1 cellular context compared by ENCODE assay signal in genomic region chr17:78127240-78127887, GRCh38.
A peak's percentile ranks its signal among the peaks of the same experiment; 100 is the strongest.
TF ChIP-seq lines count a peak whose summit lies in the region.

No MANE protein-coding gene starts in this region.

TF ChIP-seq in WTC11, 78 proteins besides CTCF, POLR2A, EP300 and RAD21 (continued from another document):
- TF ChIP-seq, protein P1, sequence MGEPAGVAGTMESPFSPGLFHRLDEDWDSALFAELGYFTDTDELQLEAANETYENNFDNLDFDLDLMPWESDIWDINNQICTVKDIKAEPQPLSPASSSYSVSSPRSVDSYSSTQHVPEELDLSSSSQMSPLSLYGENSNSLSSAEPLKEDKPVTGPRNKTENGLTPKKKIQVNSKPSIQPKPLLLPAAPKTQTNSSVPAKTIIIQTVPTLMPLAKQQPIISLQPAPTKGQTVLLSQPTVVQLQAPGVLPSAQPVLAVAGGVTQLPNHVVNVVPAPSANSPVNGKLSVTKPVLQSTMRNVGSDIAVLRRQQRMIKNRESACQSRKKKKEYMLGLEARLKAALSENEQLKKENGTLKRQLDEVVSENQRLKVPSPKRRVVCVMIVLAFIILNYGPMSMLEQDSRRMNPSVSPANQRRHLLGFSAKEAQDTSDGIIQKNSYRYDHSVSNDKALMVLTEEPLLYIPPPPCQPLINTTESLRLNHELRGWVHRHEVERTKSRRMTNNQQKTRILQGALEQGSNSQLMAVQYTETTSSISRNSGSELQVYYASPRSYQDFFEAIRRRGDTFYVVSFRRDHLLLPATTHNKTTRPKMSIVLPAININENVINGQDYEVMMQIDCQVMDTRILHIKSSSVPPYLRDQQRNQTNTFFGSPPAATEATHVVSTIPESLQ (CRISPR knock-in tag; IDR thresholded peaks at IDR 0.05), result no peak
- TF ChIP-seq SMAD3 (CRISPR knock-in tag; IDR thresholded peaks at IDR 0.05; ENCODE audit: borderline replicate concordance) (no peak), TEAD1 (CRISPR knock-in tag; IDR thresholded peaks at IDR 0.05) (no peak), ARID4B (CRISPR knock-in tag; IDR thresholded peaks at IDR 0.05; ENCODE audit: borderline replicate concordance) (peak; percentile 67; the same call in 1 of the 2 replicates), NFYB (CRISPR knock-in tag; conservative IDR thresholded peaks at IDR 0.05; ENCODE audit: low read depth) (no peak), PREB (CRISPR knock-in tag; IDR thresholded peaks at IDR 0.05; ENCODE audit: borderline replicate concordance) (no peak), GABPB1 (CRISPR knock-in tag; IDR thresholded peaks at IDR 0.05) (peak; percentile 20; the same call in 1 of the 2 replicates), NFATC4 (CRISPR knock-in tag; IDR thresholded peaks at IDR 0.05) (no peak), JAZF1 (CRISPR knock-in tag; IDR thresholded peaks at IDR 0.05) (no peak), CREB1 (CRISPR knock-in tag; IDR thresholded peaks at IDR 0.05) (0 out of 2 replicates have a peak, but pooled peaks have one; percentile 48)
- TF ChIP-seq, protein P2, sequence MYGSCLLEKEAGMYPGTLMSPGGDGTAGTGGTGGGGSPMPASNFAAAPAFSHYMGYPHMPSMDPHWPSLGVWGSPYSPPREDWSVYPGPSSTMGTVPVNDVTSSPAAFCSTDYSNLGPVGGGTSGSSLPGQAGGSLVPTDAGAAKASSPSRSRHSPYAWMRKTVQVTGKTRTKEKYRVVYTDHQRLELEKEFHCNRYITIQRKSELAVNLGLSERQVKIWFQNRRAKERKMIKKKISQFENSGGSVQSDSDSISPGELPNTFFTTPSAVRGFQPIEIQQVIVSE (CRISPR knock-in tag; IDR thresholded peaks at IDR 0.05; ENCODE audit: borderline replicate concordance), result no peak
- TF ChIP-seq, protein P3, sequence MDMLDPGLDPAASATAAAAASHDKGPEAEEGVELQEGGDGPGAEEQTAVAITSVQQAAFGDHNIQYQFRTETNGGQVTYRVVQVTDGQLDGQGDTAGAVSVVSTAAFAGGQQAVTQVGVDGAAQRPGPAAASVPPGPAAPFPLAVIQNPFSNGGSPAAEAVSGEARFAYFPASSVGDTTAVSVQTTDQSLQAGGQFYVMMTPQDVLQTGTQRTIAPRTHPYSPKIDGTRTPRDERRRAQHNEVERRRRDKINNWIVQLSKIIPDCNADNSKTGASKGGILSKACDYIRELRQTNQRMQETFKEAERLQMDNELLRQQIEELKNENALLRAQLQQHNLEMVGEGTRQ (CRISPR knock-in tag; IDR thresholded peaks at IDR 0.05), result no peak
